19 cellular contexts compared by ENCODE assay signal in the genomic region with DNA sequence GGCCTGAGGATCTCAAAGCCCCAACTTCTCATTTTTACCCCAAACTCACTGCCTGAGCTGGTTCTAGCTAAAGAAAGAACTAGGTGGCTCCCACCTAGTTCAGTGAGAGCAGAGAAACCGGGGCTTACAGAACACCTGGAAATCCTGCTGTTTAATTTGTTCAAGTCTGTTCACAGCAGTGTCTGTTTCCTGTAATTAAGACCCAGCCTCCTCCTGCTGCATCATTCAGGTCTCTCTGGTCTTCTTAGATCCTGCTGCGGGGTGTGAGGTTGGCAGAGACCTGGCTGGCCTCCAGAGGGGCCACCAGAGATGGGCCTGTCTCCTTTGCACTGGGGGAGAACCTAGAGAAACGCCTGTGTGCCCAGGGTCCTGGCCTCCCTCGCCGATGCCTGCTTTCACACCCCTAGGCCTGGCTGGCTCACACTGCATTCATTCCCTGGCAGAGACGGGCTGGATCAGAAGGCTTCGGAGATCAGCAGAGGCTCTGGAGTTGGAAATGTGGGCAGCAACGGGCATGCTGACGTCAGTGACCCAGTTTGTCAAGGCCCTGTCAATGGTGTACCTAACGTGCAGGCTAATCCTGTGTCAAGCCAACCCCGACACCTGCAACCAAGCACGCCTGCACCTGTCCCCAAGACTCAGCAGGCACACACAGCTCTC. TPM values are rescaled to one million over a fixed set of nuclear protein-coding genes. Genes with fewer than 3 reads are reported as not detected.
A peak's percentile ranks its signal among the peaks of the same experiment; 100 is the strongest.
DNase-seq lines count a peak whose midpoint lies in the region; ATAC-seq and TF ChIP-seq lines count a peak whose summit lies in the region.
"Had no signal": no experiment of that assay in that cellular context is flagged by ENCODE, and none has a peak within 500 bp of the region (broad histone marks: within the 10 kb centered on the region; RNA-seq: fewer than 3 reads in every experiment).

No MANE protein-coding gene starts in this region.

- peak overlapping the region; percentile 20 for H3K4me3 ChIP-seq in Jurkat, Clone E6-1 (ENCODE audit: low read length)
- H3K4me3 ChIP-seq in adrenal gland = no peak overlapping the region
- H3K4me3 ChIP-seq: neural progenitor cell, Peyer's patch had no signal

- intact Hi-C loops in adrenal gland (cut with DNase I) = no loop called here

- H3K27me3 Mint-ChIP-seq in effector memory CD8-positive, alpha-beta T cell = peaks cover 70 to 90% of the 10 kb centered on the region in 2 donors

- H3K4me1 Mint-ChIP-seq in effector memory CD8-positive, alpha-beta T cell (ENCODE audit: low read depth in 2 of 2) = peaks cover 0 to 5% of the 10 kb centered on the region in 2 donors
- H3K4me1 Mint-ChIP-seq: activated CD4-positive, alpha-beta memory T cell treated with anti-CD3 and anti-CD28 coated beads, Interleukin-2, amount 10 ng/mL, durations not matched to agents 7 days and 5 days had no signal

- WGBS in adrenal gland, 4 donors = 55 to 64% (median 58%) methylated on average over 9 to 12 of the region's 12 CpGs

- no peaks in the 10 kb centered on the region for H3K9me3 ChIP-seq in adrenal gland (replicated peaks in 1 of 3)
- H3K9me3 ChIP-seq: Peyer's patch had no signal

- peak; percentile 10 for DNase-seq in D341Med (ENCODE audit: low spot score)
- DNase-seq in Jurkat, Clone E6-1 (ENCODE audit: low read depth, low spot score) = peak; percentile 94
- peak; percentile 34 for DNase-seq in NCI-H2196 treated with DMSO at 0.1 percent for 48 hours (lab: John Stamatoyannopoulos, UW; ENCODE audit: unreplicated experiment)
- DNase-seq in adrenal gland = peak in 5 of 7 donors; percentile 29 to 87 (median 42)
- no peak for DNase-seq in SKM-1 (lab: John Stamatoyannopoulos, UW; ENCODE audit: unreplicated experiment)
- DNase-seq in stimulated activated CD4-positive, alpha-beta T cell treated with anti-CD3 and anti-CD28 coated beads, Interleukin-1b, Interleukin-23, amount 100 ng/mL, for 48 hours = no peak
- no peak for DNase-seq in effector memory CD8-positive, alpha-beta T cell
- DNase-seq: activated CD4-positive, alpha-beta memory T cell treated with anti-CD3 and anti-CD28 coated beads, Interleukin-2, amount 10 ng/mL, durations not matched to agents 7 days and 5 days; activated naive CD8-positive, alpha-beta T cell treated with anti-CD3 and anti-CD28 coated beads, Interleukin-2, amount 50 U/mL, for 24 hours; CD8-positive, alpha-beta memory T cell; effector CD8-positive, alpha-beta T cell; hippocampal formation; NCI-H526; Peyer's patch; right cardiac atrium had no signal

- no peaks in the 10 kb centered on the region for H3K36me3 ChIP-seq in adrenal gland (replicated peaks in 1 of 2)
- H3K36me3 ChIP-seq: neural progenitor cell, Peyer's patch had no signal

- ATAC-seq in GM19463 (IDR thresholded peaks at IDR 0.05; ENCODE audit: unreplicated experiment) = no peak
- no peak for ATAC-seq in effector memory CD8-positive, alpha-beta T cell (replicated peaks)
- ATAC-seq: activated naive CD8-positive, alpha-beta T cell treated with anti-CD3 and anti-CD28 coated beads, Interleukin-2, amount 50 U/mL, for 24 hours had no signal

- H3K27me3 ChIP-seq in adrenal gland = peaks cover 7% of the 10 kb centered on the region

- no peaks in the 10 kb centered on the region for H3K9me3 Mint-ChIP-seq in effector memory CD8-positive, alpha-beta T cell
- H3K9me3 Mint-ChIP-seq: activated CD4-positive, alpha-beta memory T cell treated with anti-CD3 and anti-CD28 coated beads, Interleukin-2, amount 10 ng/mL, durations not matched to agents 7 days and 5 days; activated naive CD8-positive, alpha-beta T cell treated with anti-CD3 and anti-CD28 coated beads, Interleukin-2, amount 50 U/mL, for 24 hours; activated T-helper 1 cell treated with anti-CD3 and anti-CD28 coated beads, Interleukin-12 subunit alpha, Interleukin-12 subunit beta, Interleukin-2, Interleukin-4 antibody, amounts not matched to agents 30 ng/mL and 10 ng/mL and 1 ng/mL, durations not matched to agents 14 hours and 24 hours and 36 hours; CD8-positive, alpha-beta memory T cell had no signal

- H3K4me1 ChIP-seq in adrenal gland (replicated peaks in 1 of 2) = peaks cover 0 to 2% of the 10 kb centered on the region in 2 donors
- H3K4me1 ChIP-seq: neural progenitor cell had no signal

- H3K36me3 Mint-ChIP-seq in effector memory CD8-positive, alpha-beta T cell (ENCODE audit: insufficient read depth) = no peaks in the 10 kb centered on the region
- H3K36me3 Mint-ChIP-seq: neural progenitor cell had no signal

- H3K27ac Mint-ChIP-seq in effector memory CD8-positive, alpha-beta T cell = no peak overlapping the region
- H3K27ac Mint-ChIP-seq: activated CD4-positive, alpha-beta memory T cell treated with anti-CD3 and anti-CD28 coated beads, Interleukin-2, amount 10 ng/mL, durations not matched to agents 7 days and 5 days; activated naive CD8-positive, alpha-beta T cell treated with anti-CD3 and anti-CD28 coated beads, Interleukin-2, amount 50 U/mL, for 24 hours; activated T-helper 1 cell treated with anti-CD3 and anti-CD28 coated beads, Interleukin-12 subunit alpha, Interleukin-12 subunit beta, Interleukin-2, Interleukin-4 antibody, amounts not matched to agents 30 ng/mL and 10 ng/mL and 1 ng/mL, durations not matched to agents 14 hours and 24 hours and 36 hours; CD8-positive, alpha-beta memory T cell; neural progenitor cell had no signal

- no peak for TF ChIP-seq CTCF in adrenal gland (IDR thresholded peaks at IDR 0.05)

- H3K4me3 Mint-ChIP-seq in effector memory CD8-positive, alpha-beta T cell = no peak overlapping the region
- H3K4me3 Mint-ChIP-seq: activated CD4-positive, alpha-beta memory T cell treated with anti-CD3 and anti-CD28 coated beads, Interleukin-2, amount 10 ng/mL, durations not matched to agents 7 days and 5 days; activated naive CD8-positive, alpha-beta T cell treated with anti-CD3 and anti-CD28 coated beads, Interleukin-2, amount 50 U/mL, for 24 hours; activated T-helper 1 cell treated with anti-CD3 and anti-CD28 coated beads, Interleukin-12 subunit alpha, Interleukin-12 subunit beta, Interleukin-2, Interleukin-4 antibody, amounts not matched to agents 30 ng/mL and 10 ng/mL and 1 ng/mL, durations not matched to agents 14 hours and 24 hours and 36 hours; CD8-positive, alpha-beta memory T cell; neural progenitor cell had no signal

- H3K27ac ChIP-seq in adrenal gland = peak overlapping the region in 1 of 5 donors; percentile 47
- H3K27ac ChIP-seq: neural progenitor cell, Peyer's patch had no signal

- no peak for TF ChIP-seq POLR2A in adrenal gland (IDR thresholded peaks at IDR 0.05)

RNA-seq across cellular contexts. Expression of a gene that starts 5.0 kb away (rescaled TPM):
- 14.1 TPM for polyA plus RNA-seq in Jurkat, Clone E6-1 (2012; ENCODE audit: insufficient read depth, insufficient read length)
- 10 to 100 TPM in 3 of 8 donors, 1 to 10 TPM in 2, under 1 TPM in 3; 0.43 to 62.6 (median 3.1) TPM for total RNA-seq in adrenal gland
- 10 to 100 TPM; 16.1 to 57.1 (median 40.7) TPM for polyA plus RNA-seq in adrenal gland
- total RNA-seq: activated CD4-positive, alpha-beta memory T cell treated with anti-CD3 and anti-CD28 coated beads, Interleukin-2, amount 10 ng/mL, durations not matched to agents 7 days and 5 days; activated T-helper 1 cell treated with anti-CD3 and anti-CD28 coated beads, Interleukin-12 subunit alpha, Interleukin-12 subunit beta, Interleukin-2, Interleukin-4 antibody, amounts not matched to agents 30 ng/mL and 10 ng/mL and 1 ng/mL, durations not matched to agents 14 hours and 24 hours and 36 hours; bronchial epithelial cell; CD8-positive, alpha-beta memory T cell had no signal
- polyA plus RNA-seq: CD8-positive, alpha-beta memory T cell had no signal

RNA-seq across cellular contexts. Expression of a gene that starts 15.3 kb away (rescaled TPM):
- not detected for polyA plus RNA-seq in Jurkat, Clone E6-1 (2012; ENCODE audit: insufficient read depth, insufficient read length)
- total RNA-seq in adrenal gland = 1 to 10 TPM in 3 of 8 donors, under 1 TPM in 5; 0.24 to 4.5 (median 0.82) TPM
- 1 to 10 TPM in 2 of 3 donors, under 1 TPM in 1; 0.34 to 5.7 (median 1.9) TPM for polyA plus RNA-seq in adrenal gland
- total RNA-seq: activated CD4-positive, alpha-beta memory T cell treated with anti-CD3 and anti-CD28 coated beads, Interleukin-2, amount 10 ng/mL, durations not matched to agents 7 days and 5 days; activated T-helper 1 cell treated with anti-CD3 and anti-CD28 coated beads, Interleukin-12 subunit alpha, Interleukin-12 subunit beta, Interleukin-2, Interleukin-4 antibody, amounts not matched to agents 30 ng/mL and 10 ng/mL and 1 ng/mL, durations not matched to agents 14 hours and 24 hours and 36 hours; bronchial epithelial cell; CD8-positive, alpha-beta memory T cell; Peyer's patch; right cardiac atrium had no signal
- polyA plus RNA-seq: CD8-positive, alpha-beta memory T cell; right cardiac atrium had no signal

Comparison
In these comparisons a context has a peak if more than half of its experiments do, and no peak if none do; other contexts are left out.
1. DNase-seq: peak in D341Med (single experiment), Jurkat, Clone E6-1 (single experiment), NCI-H2196 treated with DMSO at 0.1 percent for 48 hours (single experiment) and adrenal gland (5 of 7); none in SKM-1 (single experiment), stimulated activated CD4-positive, alpha-beta T cell treated with anti-CD3 and anti-CD28 coated beads, Interleukin-1b, Interleukin-23, amount 100 ng/mL, for 48 hours (single experiment) and effector memory CD8-positive, alpha-beta T cell (0 of 3).